Comparison of ENCODE assay signal across 12 cellular contexts in genomic region chr1:87132664-87133000, GRCh38.
DNase-seq lines count a peak whose midpoint lies in the region; ATAC-seq and TF ChIP-seq lines count a peak whose summit lies in the region.
"Had no signal": no experiment of that assay in that cellular context is flagged by ENCODE, and none has a peak within 500 bp of the region (broad histone marks: within the 10 kb centered on the region; RNA-seq: fewer than 3 reads in every experiment).

No MANE protein-coding gene starts in this region.

- intact Hi-C loops in left ventricle myocardium inferior (cut with micrococcal nuclease): no loop called here

- no peaks in the 10 kb centered on the region for H3K36me3 Mint-ChIP-seq in GM23338 (ENCODE audit: low read depth)
- no peaks in the 10 kb centered on the region for H3K36me3 Mint-ChIP-seq in activated CD4-positive, alpha-beta memory T cell treated with anti-CD3 and anti-CD28 coated beads, Interleukin-2, amount 10 ng/mL, durations not matched to agents 7 days and 5 days (ENCODE audit: low read depth)

- no peak overlapping the region for H3K9ac ChIP-seq in SK-N-SH

- TF ChIP-seq CTCF in GM23338 (conservative IDR thresholded peaks at IDR 0.05; ENCODE audit: low read depth in 2 of 2) (no peak), left ventricle myocardium inferior (IDR thresholded peaks at IDR 0.05; ENCODE audit: borderline replicate concordance) (no peak), SK-N-SH (IDR thresholded peaks at IDR 0.05) (no peak)

- no peak for TF ChIP-seq EP300 in SK-N-SH (IDR thresholded peaks at IDR 0.05; ENCODE audit: borderline replicate concordance in 1 of 2, low read depth in 1 of 2, low read length in 1 of 2)

- ATAC-seq in GM23338: no peak

- no peaks in the 10 kb centered on the region for H4K20me1 ChIP-seq in GM23338 (replicated peaks; ENCODE audit: insufficient read depth)
- H4K20me1 ChIP-seq in SK-N-SH (ENCODE audit: insufficient read depth): no peaks in the 10 kb centered on the region

- CTCF ChIA-PET in activated CD4-positive, alpha-beta memory T cell treated with anti-CD3 and anti-CD28 coated beads, Interleukin-2, amount 10 ng/mL, durations not matched to agents 7 days and 5 days (lab: Charles Lee): interaction anchor here (0.5 kb wide), 1 partner anchor 1718 kb away, joined by 3 read pairs; no protein-coding TSS in a partner anchor
- CTCF ChIA-PET in SK-N-SH (lab: Yijun Ruan, JAX): interaction anchor here (0.8 to 1.3 kb wide), 3 partner anchors 11 to 401 kb away, joined by 3 to 7 read pairs (median 4); no protein-coding TSS in a partner anchor

- peaks cover 19% of the 10 kb centered on the region for H3K27me3 ChIP-seq in GM23338 (ENCODE audit: insufficient read depth)
- H3K27me3 ChIP-seq in left ventricle myocardium inferior (ENCODE audit: low read depth): peaks cover 5% of the 10 kb centered on the region
- H3K27me3 ChIP-seq in SK-N-SH (ENCODE audit: insufficient read depth): no peaks in the 10 kb centered on the region
- H3K27me3 ChIP-seq: right lobe of liver had no signal

- TF ChIP-seq RAD21 in SK-N-SH (IDR thresholded peaks at IDR 0.05; ENCODE audit: low read length): no peak

- POLR2A ChIA-PET in activated CD4-positive, alpha-beta memory T cell treated with anti-CD3 and anti-CD28 coated beads, Interleukin-2, amount 10 ng/mL, durations not matched to agents 7 days and 5 days (lab: Charles Lee): no interaction called here
- POLR2A ChIA-PET in SK-N-SH (lab: Yijun Ruan, JAX): no interaction called here

- H3K4me3 ChIP-seq in GM23338 (peak overlapping the region; percentile 84), left ventricle myocardium inferior (peak overlapping the region; percentile 65), skin epidermis (peak overlapping the region in 6 of 7 experiments; percentile 32 to 43 (median 36)), SK-N-SH (ENCODE audit: low read depth in 2 of 2, low read length in 1 of 2) (no peak overlapping the region)

- H3K79me2 ChIP-seq in GM23338 (replicated peaks; ENCODE audit: insufficient read depth) (no peaks in the 10 kb centered on the region), SK-N-SH (ENCODE audit: insufficient read depth) (no peaks in the 10 kb centered on the region)

- peak overlapping the region; percentile 96 for H3K4me2 ChIP-seq in GM23338
- H3K4me2 ChIP-seq in SK-N-SH: no peak overlapping the region

- DNase-seq in GM23338 (ENCODE audit: low spot score): peak; percentile 27
- no peak for DNase-seq in activated CD4-positive, alpha-beta memory T cell treated with anti-CD3 and anti-CD28 coated beads, Interleukin-2, amount 10 ng/mL, durations not matched to agents 7 days and 5 days
- no peak for DNase-seq in left ventricle myocardium inferior
- no peak for DNase-seq in NCI-H2029 treated with DMSO at 0.1 percent for 48 hours (lab: John Stamatoyannopoulos, UW)
- DNase-seq in NCI-H82 (lab: John Stamatoyannopoulos, UW): no peak
- DNase-seq in NCI-H128 (lab: John Stamatoyannopoulos, UW; ENCODE audit: unreplicated experiment): no peak
- no peak for DNase-seq in SK-N-SH
- DNase-seq: DMS153, erythroblast, NCI-H1930, right lobe of liver had no signal

- H3F3A ChIP-seq in GM23338 (replicated peaks; ENCODE audit: low read depth) (no peaks in the 10 kb centered on the region), SK-N-SH (replicated peaks; ENCODE audit: insufficient read depth) (no peaks in the 10 kb centered on the region)

- no peaks in the 10 kb centered on the region for H3K9me3 ChIP-seq in left ventricle myocardium inferior (replicated peaks)
- H3K9me3 ChIP-seq in SK-N-SH: no peaks in the 10 kb centered on the region
- H3K9me3 ChIP-seq: right lobe of liver had no signal

- H3K27ac ChIP-seq in GM23338 (ENCODE audit: low read depth): no peak overlapping the region
- peak overlapping the region; percentile 72 for H3K27ac ChIP-seq in left ventricle myocardium inferior (replicated peaks)
- H3K27ac ChIP-seq in skin epidermis: peak overlapping the region in 7 of 21 experiments; percentile 2 to 78 (median 68)
- H3K27ac ChIP-seq in SK-N-SH (ENCODE audit: low read depth in 2 of 2, low read length in 1 of 2): no peak overlapping the region
- H3K27ac ChIP-seq: right lobe of liver had no signal

- peaks cover 14% of the 10 kb centered on the region for H3K27me3 Mint-ChIP-seq in GM23338 (ENCODE audit: insufficient read depth, low read depth, poor library complexity)
- peaks cover 38% of the 10 kb centered on the region for H3K27me3 Mint-ChIP-seq in activated CD4-positive, alpha-beta memory T cell treated with anti-CD3 and anti-CD28 coated beads, Interleukin-2, amount 10 ng/mL, durations not matched to agents 7 days and 5 days

- H3K36me3 ChIP-seq in GM23338 (ENCODE audit: insufficient read depth) (no peaks in the 10 kb centered on the region), left ventricle myocardium inferior (no peaks in the 10 kb centered on the region), SK-N-SH (replicated peaks in 1 of 2; ENCODE audit: control insufficient read depth in 1 of 2, insufficient read depth in 2 of 2, low read length in 1 of 2) (no peaks in the 10 kb centered on the region)
- H3K36me3 ChIP-seq: right lobe of liver had no signal

- H2AFZ ChIP-seq in GM23338 (peak overlapping the region; percentile 99), SK-N-SH (ENCODE audit: low read depth) (no peak overlapping the region)

- peak overlapping the region; percentile 65; the same call in 2 of the 3 replicates for H3K4me3 Mint-ChIP-seq in GM23338
- peak overlapping the region; percentile 50 for H3K4me3 Mint-ChIP-seq in activated CD4-positive, alpha-beta memory T cell treated with anti-CD3 and anti-CD28 coated beads, Interleukin-2, amount 10 ng/mL, durations not matched to agents 7 days and 5 days

- WGBS in SK-N-SH (ENCODE audit: low lambda C conversion rate): 93% methylated on average over 14 of the region's 14 CpGs

- peaks cover 17% of the 10 kb centered on the region for H3K4me1 ChIP-seq in GM23338 (ENCODE audit: insufficient read depth)
- H3K4me1 ChIP-seq in left ventricle myocardium inferior: peaks cover 42% of the 10 kb centered on the region
- H3K4me1 ChIP-seq in SK-N-SH (ENCODE audit: control insufficient read depth in 1 of 2, insufficient read depth in 2 of 2, low read depth in 1 of 2, low read length in 1 of 2): no peaks in the 10 kb centered on the region; a peak in 1 of 4 replicates

- H3K4me1 Mint-ChIP-seq in GM23338: peaks cover 9% of the 10 kb centered on the region; the same call in 2 of the 3 replicates
- H3K4me1 Mint-ChIP-seq in activated CD4-positive, alpha-beta memory T cell treated with anti-CD3 and anti-CD28 coated beads, Interleukin-2, amount 10 ng/mL, durations not matched to agents 7 days and 5 days: peaks cover 10% of the 10 kb centered on the region

- H3K9me2 ChIP-seq in GM23338 (ENCODE audit: insufficient read depth) (no peaks in the 10 kb centered on the region), SK-N-SH (no peaks in the 10 kb centered on the region)

- no peak overlapping the region for H3K27ac Mint-ChIP-seq in GM23338
- no peak overlapping the region for H3K27ac Mint-ChIP-seq in activated CD4-positive, alpha-beta memory T cell treated with anti-CD3 and anti-CD28 coated beads, Interleukin-2, amount 10 ng/mL, durations not matched to agents 7 days and 5 days

- H3K9me3 Mint-ChIP-seq in GM23338: no peaks in the 10 kb centered on the region
- no peaks in the 10 kb centered on the region for H3K9me3 Mint-ChIP-seq in activated CD4-positive, alpha-beta memory T cell treated with anti-CD3 and anti-CD28 coated beads, Interleukin-2, amount 10 ng/mL, durations not matched to agents 7 days and 5 days

TF ChIP-seq in GM23338, 12 proteins besides CTCF, POLR2A, EP300 and RAD21:
- TF ChIP-seq JUNB (IDR thresholded peaks at IDR 0.05; ENCODE audit: unreplicated experiment): no peak
- TF ChIP-seq ZNF331 (CRISPR knock-in tag; IDR thresholded peaks at IDR 0.05; ENCODE audit: low read depth): no peak
- no peak for TF ChIP-seq ZNF114 (CRISPR knock-in tag; IDR thresholded peaks at IDR 0.05)
- TF ChIP-seq NANOG (IDR thresholded peaks at IDR 0.05; ENCODE audit: borderline replicate concordance): no peak
- no peak for TF ChIP-seq STAT1 (IDR thresholded peaks at IDR 0.05; ENCODE audit: unreplicated experiment)

TF ChIP-seq in SK-N-SH, 30 proteins besides CTCF, POLR2A, EP300 and RAD21:
- TF ChIP-seq FOXJ3 (CRISPR knock-in tag; IDR thresholded peaks at IDR 0.05): no peak
- TF ChIP-seq USF2 (IDR thresholded peaks at IDR 0.05; ENCODE audit: borderline replicate concordance, low read depth, low read length): no peak
- no peak for TF ChIP-seq MAX (IDR thresholded peaks at IDR 0.05; ENCODE audit: low read depth)
- no peak for TF ChIP-seq TCF12 (IDR thresholded peaks at IDR 0.05)
- TF ChIP-seq MEF2A (IDR thresholded peaks at IDR 0.05; ENCODE audit: borderline replicate concordance, low read depth): no peak
- no peak for TF ChIP-seq RXRA (IDR thresholded peaks at IDR 0.05; ENCODE audit: borderline replicate concordance, low read depth)
- no peak for TF ChIP-seq GABPA (IDR thresholded peaks at IDR 0.05; ENCODE audit: low read depth)
- no peak for TF ChIP-seq USF1 (IDR thresholded peaks at IDR 0.05; ENCODE audit: borderline replicate concordance, low read depth)

Comparison
In these comparisons a context has a peak if more than half of its experiments do, and no peak if none do; other contexts are left out.
1. H3K4me3 ChIP-seq: peak in GM23338 (single experiment), left ventricle myocardium inferior (single experiment) and skin epidermis (6 of 7); none in SK-N-SH (0 of 2).